ENCODE assay signal across 8 cellular contexts in genomic region chr10:88989824-88990527, GRCh38. TPM values are rescaled to one million over a fixed set of nuclear protein-coding genes. Genes with fewer than 3 reads are reported as not detected.
DNase-seq lines count a peak whose midpoint lies in the region; ATAC-seq and TF ChIP-seq lines count a peak whose summit lies in the region.

No MANE protein-coding gene starts in this region.

- peaks cover 0 to 6% (median 3%) of the 10 kb centered on the region in 3 donors for H3K36me3 Mint-ChIP-seq in naive thymus-derived CD8-positive, alpha-beta T cell

- H3K27ac ChIP-seq in esophagus (ENCODE audit: low read depth in 2 of 2, low read length in 1 of 2) = peak overlapping the region; percentile 90 to 97

- peaks cover 25 to 54% (median 52%) of the 10 kb centered on the region in 4 donors for H3K4me1 Mint-ChIP-seq in naive thymus-derived CD8-positive, alpha-beta T cell

- H3K4me1 ChIP-seq in esophagus (ENCODE audit: control insufficient read depth in 2 of 2, insufficient read depth in 2 of 2, low read length in 1 of 2) = no peaks in the 10 kb centered on the region

- no peaks in the 10 kb centered on the region for H3K36me3 ChIP-seq in esophagus (ENCODE audit: control insufficient read depth in 2 of 2, insufficient read depth in 2 of 2, low read length in 1 of 2)

- no peaks in the 10 kb centered on the region for H3K9me3 ChIP-seq in esophagus (ENCODE audit: control insufficient read depth in 2 of 2, insufficient read depth in 1 of 2, low read depth in 1 of 2, low read length in 1 of 2)

- H3K27me3 ChIP-seq in esophagus (ENCODE audit: control insufficient read depth in 1 of 2, insufficient read depth in 2 of 2, low read length in 2 of 2) = no peaks in the 10 kb centered on the region

- H3K27me3 Mint-ChIP-seq in naive thymus-derived CD8-positive, alpha-beta T cell = no peaks in the 10 kb centered on the region

- POLR2A ChIA-PET in naive thymus-derived CD8-positive, alpha-beta T cell (lab: Charles Lee) = interaction anchor here (1.0 to 1.4 kb wide), 3 partner anchors 9 to 18 kb away, joined by 3 to 4 read pairs (median 3); no protein-coding TSS in a partner anchor

- H3K9me3 Mint-ChIP-seq in naive thymus-derived CD8-positive, alpha-beta T cell = peaks cover 0 to 17% (median 8%) of the 10 kb centered on the region in 9 donors

- peak overlapping the region; percentile 91 to 98 (median 96) for H3K4me3 Mint-ChIP-seq in naive thymus-derived CD8-positive, alpha-beta T cell

- peak overlapping the region; percentile 75 to 95 (median 88) for H3K27ac Mint-ChIP-seq in naive thymus-derived CD8-positive, alpha-beta T cell

- peak; percentile 1 for ATAC-seq in GM18502 (IDR thresholded peaks at IDR 0.05; ENCODE audit: poor library complexity, unreplicated experiment)
- peak; percentile 1 for ATAC-seq in HG02970 (IDR thresholded peaks at IDR 0.05; ENCODE audit: low FRiP score, unreplicated experiment)
- peak; percentile 56 for ATAC-seq in SK-N-SH treated with all-trans-retinoic acid at 6 μM for 48 hours
- ATAC-seq in naive thymus-derived CD8-positive, alpha-beta T cell = no peak

- DNase-seq in naive thymus-derived CD8-positive, alpha-beta T cell = no peak
- DNase-seq in foreskin melanocyte (no peak), NCI-H1436 (lab: John Stamatoyannopoulos, UW) (no peak)
- DNase-seq in effector CD4-positive, alpha-beta T cell = no peak

- H3K4me3 ChIP-seq in esophagus (ENCODE audit: low read depth in 1 of 2, low read length in 2 of 2) = peak overlapping the region; percentile 87 to 93

- WGBS in esophagus, 2 donors = 3 to 10% methylated on average over 13 of the region's 13 CpGs

TF ChIP-seq in SK-N-SH treated with all-trans-retinoic acid at 6 μM for 48 hours, 23 proteins besides CTCF, POLR2A, EP300 and RAD21:
- TF ChIP-seq ZC3H10 (CRISPR knock-in tag; IDR thresholded peaks at IDR 0.05) = no peak
- TF ChIP-seq BACH2 (CRISPR knock-in tag; IDR thresholded peaks at IDR 0.05; ENCODE audit: borderline replicate concordance) = no peak
- no peak for TF ChIP-seq TCF4 (CRISPR knock-in tag; IDR thresholded peaks at IDR 0.05; ENCODE audit: borderline replicate concordance)
- no peak for TF ChIP-seq OSR1 (CRISPR knock-in tag; IDR thresholded peaks at IDR 0.05)
- TF ChIP-seq ZNF8 (CRISPR knock-in tag; IDR thresholded peaks at IDR 0.05) = no peak
- no peak for TF ChIP-seq SNAI2 (CRISPR knock-in tag; IDR thresholded peaks at IDR 0.05)
- TF ChIP-seq TOX (CRISPR knock-in tag; IDR thresholded peaks at IDR 0.05; ENCODE audit: borderline replicate concordance) = no peak
- TF ChIP-seq CSDC2 (CRISPR knock-in tag; IDR thresholded peaks at IDR 0.05) = no peak
- TF ChIP-seq ZNF565 (CRISPR knock-in tag; conservative IDR thresholded peaks at IDR 0.05; ENCODE audit: low read depth) = no peak
- TF ChIP-seq ESRRG (CRISPR knock-in tag; IDR thresholded peaks at IDR 0.05) = no peak
- no peak for TF ChIP-seq POU6F1 (CRISPR knock-in tag; IDR thresholded peaks at IDR 0.05; ENCODE audit: borderline replicate concordance, low read depth)
- TF ChIP-seq GLIS3 (CRISPR knock-in tag; IDR thresholded peaks at IDR 0.05) = no peak
- TF ChIP-seq ZFP3 (CRISPR knock-in tag; IDR thresholded peaks at IDR 0.05) = no peak
- TF ChIP-seq ZFP30 (CRISPR knock-in tag; IDR thresholded peaks at IDR 0.05) = no peak
- TF ChIP-seq, protein P1, sequence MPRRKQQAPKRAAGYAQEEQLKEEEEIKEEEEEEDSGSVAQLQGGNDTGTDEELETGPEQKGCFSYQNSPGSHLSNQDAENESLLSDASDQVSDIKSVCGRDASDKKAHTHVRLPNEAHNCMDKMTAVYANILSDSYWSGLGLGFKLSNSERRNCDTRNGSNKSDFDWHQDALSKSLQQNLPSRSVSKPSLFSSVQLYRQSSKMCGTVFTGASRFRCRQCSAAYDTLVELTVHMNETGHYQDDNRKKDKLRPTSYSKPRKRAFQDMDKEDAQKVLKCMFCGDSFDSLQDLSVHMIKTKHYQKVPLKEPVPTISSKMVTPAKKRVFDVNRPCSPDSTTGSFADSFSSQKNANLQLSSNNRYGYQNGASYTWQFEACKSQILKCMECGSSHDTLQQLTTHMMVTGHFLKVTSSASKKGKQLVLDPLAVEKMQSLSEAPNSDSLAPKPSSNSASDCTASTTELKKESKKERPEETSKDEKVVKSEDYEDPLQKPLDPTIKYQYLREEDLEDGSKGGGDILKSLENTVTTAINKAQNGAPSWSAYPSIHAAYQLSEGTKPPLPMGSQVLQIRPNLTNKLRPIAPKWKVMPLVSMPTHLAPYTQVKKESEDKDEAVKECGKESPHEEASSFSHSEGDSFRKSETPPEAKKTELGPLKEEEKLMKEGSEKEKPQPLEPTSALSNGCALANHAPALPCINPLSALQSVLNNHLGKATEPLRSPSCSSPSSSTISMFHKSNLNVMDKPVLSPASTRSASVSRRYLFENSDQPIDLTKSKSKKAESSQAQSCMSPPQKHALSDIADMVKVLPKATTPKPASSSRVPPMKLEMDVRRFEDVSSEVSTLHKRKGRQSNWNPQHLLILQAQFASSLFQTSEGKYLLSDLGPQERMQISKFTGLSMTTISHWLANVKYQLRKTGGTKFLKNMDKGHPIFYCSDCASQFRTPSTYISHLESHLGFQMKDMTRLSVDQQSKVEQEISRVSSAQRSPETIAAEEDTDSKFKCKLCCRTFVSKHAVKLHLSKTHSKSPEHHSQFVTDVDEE (CRISPR knock-in tag; IDR thresholded peaks at IDR 0.05) = no peak
- TF ChIP-seq CSRNP3 (CRISPR knock-in tag; IDR thresholded peaks at IDR 0.05) = no peak
- TF ChIP-seq, protein P2, sequence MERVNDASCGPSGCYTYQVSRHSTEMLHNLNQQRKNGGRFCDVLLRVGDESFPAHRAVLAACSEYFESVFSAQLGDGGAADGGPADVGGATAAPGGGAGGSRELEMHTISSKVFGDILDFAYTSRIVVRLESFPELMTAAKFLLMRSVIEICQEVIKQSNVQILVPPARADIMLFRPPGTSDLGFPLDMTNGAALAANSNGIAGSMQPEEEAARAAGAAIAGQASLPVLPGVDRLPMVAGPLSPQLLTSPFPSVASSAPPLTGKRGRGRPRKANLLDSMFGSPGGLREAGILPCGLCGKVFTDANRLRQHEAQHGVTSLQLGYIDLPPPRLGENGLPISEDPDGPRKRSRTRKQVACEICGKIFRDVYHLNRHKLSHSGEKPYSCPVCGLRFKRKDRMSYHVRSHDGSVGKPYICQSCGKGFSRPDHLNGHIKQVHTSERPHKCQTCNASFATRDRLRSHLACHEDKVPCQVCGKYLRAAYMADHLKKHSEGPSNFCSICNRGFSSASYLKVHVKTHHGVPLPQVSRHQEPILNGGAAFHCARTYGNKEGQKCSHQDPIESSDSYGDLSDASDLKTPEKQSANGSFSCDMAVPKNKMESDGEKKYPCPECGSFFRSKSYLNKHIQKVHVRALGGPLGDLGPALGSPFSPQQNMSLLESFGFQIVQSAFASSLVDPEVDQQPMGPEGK (CRISPR knock-in tag; IDR thresholded peaks at IDR 0.05; ENCODE audit: borderline replicate concordance) = no peak
- no peak for TF ChIP-seq PPARA (CRISPR knock-in tag; IDR thresholded peaks at IDR 0.05; ENCODE audit: borderline replicate concordance)

RNA-seq across cellular contexts. Expression of gene FAS, which starts 0.6 kb away (rescaled TPM):
- 10 to 100 TPM in 1 of 2 donors, 1 to 10 TPM in 1; 8.8 to 10.2 TPM for polyA plus RNA-seq in esophagus
- 1 to 10 TPM; 4.2 to 5.6 TPM for total RNA-seq in naive thymus-derived CD8-positive, alpha-beta T cell
- 1 to 10 TPM; 1.2 to 9.0 (median 2.6) TPM for polyA plus RNA-seq in naive thymus-derived CD8-positive, alpha-beta T cell

RNA-seq across cellular contexts. Expression of gene ACTA2, which starts 37.4 kb away (rescaled TPM):
- 100 to 1,000 TPM; 164 to 713 TPM for polyA plus RNA-seq in esophagus
- total RNA-seq in naive thymus-derived CD8-positive, alpha-beta T cell = 1 to 10 TPM; 1.4 to 1.8 TPM
- polyA plus RNA-seq in naive thymus-derived CD8-positive, alpha-beta T cell = 1 to 10 TPM in 1 of 3 donors, under 1 TPM in 1, not detected in 1; 0.34 to 9.7 TPM

Comparison
In these comparisons a context has a peak if more than half of its experiments do, and no peak if none do; other contexts are left out.
1. ATAC-seq: peak in GM18502 (single experiment), HG02970 (single experiment) and SK-N-SH treated with all-trans-retinoic acid at 6 μM for 48 hours (single experiment); none in naive thymus-derived CD8-positive, alpha-beta T cell (0 of 2).
2. RNA of gene ACTA2, which starts 37.4 kb away (polyA plus RNA-seq): 164 to 713 TPM in esophagus; 0.34 to 9.7 TPM in naive thymus-derived CD8-positive, alpha-beta T cell; every median in the first group is over 10 times any median in the second.